ENCODE assay signal across 22 cellular contexts in genomic region chr12:78143717-78144116, GRCh38.
"Had no signal": no experiment of that assay in that cellular context is flagged by ENCODE, and none has a peak within 500 bp of the region (broad histone marks: within the 10 kb centered on the region; RNA-seq: fewer than 3 reads in every experiment).

No MANE protein-coding gene starts in this region.

- H3K27me3 ChIP-seq: ovary, right atrium auricular region, right lobe of liver, stomach, testis, thyroid gland, transverse colon, upper lobe of left lung, vagina had no signal

- H3K4me1 ChIP-seq: lower lobe of right lung, right lobe of liver, stomach, testis, thyroid gland, transverse colon, upper lobe of left lung, vagina had no signal

- DNase-seq: islet precursor cell; lower lobe of right lung; mammary epithelial cell; mesenchymal stem cell; naive B cell; ovary; right lobe of liver; stimulated activated CD4-positive, alpha-beta T cell treated with anti-CD3 and anti-CD28 coated beads, Interleukin-12 subunit alpha, Interleukin-12 subunit beta, amount 100 ng/mL, for 4 hours; stimulated activated CD4-positive, alpha-beta T cell treated with anti-CD3 and anti-CD28 coated beads, Interleukin-15, amount 100 ng/mL, for 24 hours; stimulated activated CD4-positive, alpha-beta T cell treated with anti-CD3 and anti-CD28 coated beads, Interleukin-2, amount 100 ng/mL, for 24 hours; stimulated activated CD4-positive, alpha-beta T cell treated with anti-CD3 and anti-CD28 coated beads, Interleukin-4, amount 100 ng/mL, for 1 hour; stimulated activated naive B cell treated with anti-CD40 and anti-IgM and Interleukin-4, amounts not matched to agents 10 μg/mL and 1 μg/mL and 100 μg/mL, for 72 hours; stimulated activated naive CD8-positive, alpha-beta T cell treated with anti-CD3 and anti-CD28 coated beads, Interleukin-15, Interleukin-2, amounts not matched to agents 100 U/mL and 50 U/mL, for 24 hours; stomach; testis; thyroid gland; transverse colon; upper lobe of left lung had no signal

- H3K4me3 ChIP-seq: lower lobe of right lung, ovary, right atrium auricular region, right lobe of liver, skin epidermis, stomach, testis, thyroid gland, transverse colon, upper lobe of left lung, vagina had no signal

- H3K36me3 ChIP-seq: lower lobe of right lung, ovary, right atrium auricular region, right lobe of liver, stomach, thyroid gland, transverse colon, vagina had no signal

- ATAC-seq: lower lobe of right lung; natural killer cell treated with Interleukin-12 subunit alpha and Interleukin-12 subunit beta and Interleukin-15 and Interleukin-18, amount 100 ng/mL, for 72 hours; right lobe of liver; stimulated activated naive B cell treated with anti-CD40 and anti-IgM and Interleukin-4, amounts not matched to agents 10 μg/mL and 1 μg/mL and 100 μg/mL, for 72 hours; stimulated activated naive CD8-positive, alpha-beta T cell treated with anti-CD3 and anti-CD28 coated beads, Interleukin-15, Interleukin-2, amounts not matched to agents 100 U/mL and 50 U/mL, for 24 hours had no signal

- H3K9me3 ChIP-seq: lower lobe of right lung, ovary, right atrium auricular region, right lobe of liver, stomach, testis, thyroid gland, transverse colon, upper lobe of left lung, vagina had no signal

- H3K27ac ChIP-seq: lower lobe of right lung, ovary, right atrium auricular region, right lobe of liver, skin epidermis, stomach, testis, thyroid gland, transverse colon, upper lobe of left lung, vagina had no signal
